ENCODE assay signal across 24 cellular contexts in the genomic region with DNA sequence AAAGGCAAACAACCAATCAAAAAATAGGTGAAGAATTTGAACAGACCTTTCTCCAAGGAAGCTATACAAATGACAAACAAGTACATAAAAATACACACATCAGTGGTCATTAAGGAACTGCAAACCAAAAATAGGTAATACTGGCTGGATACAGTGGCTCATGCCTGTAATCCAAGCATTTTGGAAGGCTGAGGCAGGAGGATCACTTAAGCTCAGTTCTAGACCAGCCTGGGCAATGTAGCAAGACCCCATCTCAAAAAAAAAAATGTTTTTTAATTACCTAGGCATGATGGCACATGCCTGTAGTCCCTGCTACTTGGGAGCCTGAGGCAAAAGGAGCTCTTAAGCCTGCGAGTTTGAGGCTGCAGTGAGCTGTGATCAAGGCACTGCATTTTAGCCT. TPM values are rescaled to one million over a fixed set of nuclear protein-coding genes. Genes with fewer than 3 reads are reported as not detected.
DNase-seq lines count a peak whose midpoint lies in the region; ATAC-seq and TF ChIP-seq lines count a peak whose summit lies in the region.
"Had no signal": no experiment of that assay in that cellular context is flagged by ENCODE, and none has a peak within 500 bp of the region (broad histone marks: within the 10 kb centered on the region; RNA-seq: fewer than 3 reads in every experiment).

No MANE protein-coding gene starts in this region.

- H3K36me3 Mint-ChIP-seq in WTC11 = peaks cover 14% of the 10 kb centered on the region

- DNase-seq in Karpas-422 (no peak), WTC11 (ENCODE audit: low spot score) (no peak), lower leg skin (ENCODE audit: low spot score in 2 of 2) (no peak)
- DNase-seq: 8988T; ACHN; BE2C; C1 segment of cervical spinal cord; CD4-positive, alpha-beta memory T cell; CD4-positive, CD25-positive, alpha-beta regulatory T cell; CD8-positive, alpha-beta memory T cell; COR-L47; DMS 273 treated with DMSO at 0.1 percent for 48 hours; DMS153; DMS53; DMS79; DND-41; EL; GDM1 had no signal

- H3K4me1 ChIP-seq in HEK293 (ENCODE audit: control insufficient read depth, insufficient read depth, low read length) (peaks cover 18% of the 10 kb centered on the region), Karpas-422 (ENCODE audit: low read length) (peaks cover 61% of the 10 kb centered on the region)
- H3K4me1 ChIP-seq: BE2C, BLaER1 had no signal

- H3K27me3 Mint-ChIP-seq in WTC11 (ENCODE audit: low read depth) = no peaks in the 10 kb centered on the region

- intact Hi-C loops in lower leg skin (cut with DNase I; ENCODE audit: low total_unique reads) = no loop called here

- H3K4me3 ChIP-seq in HEK293 (ENCODE audit: low read depth, low read length) (no peak overlapping the region), Karpas-422 (ENCODE audit: low read length) (no peak overlapping the region), lower leg skin (ENCODE audit: low read depth, poor library complexity, severe bottlenecking) (no peak overlapping the region)
- H3K4me3 ChIP-seq: BLaER1, GM12878 had no signal

- H3K9me3 ChIP-seq in HEK293 (ENCODE audit: control insufficient read depth, insufficient read depth, low read depth, low read length) (no peaks in the 10 kb centered on the region), Karpas-422 (ENCODE audit: low read length) (no peaks in the 10 kb centered on the region)
- H3K9me3 ChIP-seq: BE2C had no signal

- WGBS in lower leg skin, 2 donors = 67 to 69% methylated on average over 1 of the region's 1 CpG

- no peak overlapping the region for H3K9ac ChIP-seq in Karpas-422 (ENCODE audit: low read length)
- H3K9ac ChIP-seq: BLaER1 had no signal

- H3K27me3 ChIP-seq in Karpas-422 (ENCODE audit: low read length) = no peaks in the 10 kb centered on the region
- H3K27me3 ChIP-seq: BE2C, BLaER1 had no signal

- peaks cover 57% of the 10 kb centered on the region for H3K4me1 Mint-ChIP-seq in WTC11
- H3K4me1 Mint-ChIP-seq: CD4-positive, alpha-beta memory T cell; CD8-positive, alpha-beta memory T cell had no signal

- no peak for ATAC-seq in WTC11
- ATAC-seq in HG02798 (IDR thresholded peaks at IDR 0.05; ENCODE audit: poor library complexity, unreplicated experiment) = no peak
- no peak for ATAC-seq in GM21526 (IDR thresholded peaks at IDR 0.05; ENCODE audit: low FRiP score, unreplicated experiment)
- ATAC-seq: GM12878 had no signal

- CTCF ChIA-PET in HEK293 (lab: Yijun Ruan, JAX) = interaction anchor here (0.6 kb wide), 2 partner anchors 18 to 37 kb away, joined by 3 read pairs; no protein-coding TSS in a partner anchor
- CTCF ChIA-PET in WTC11 (lab: Charles Lee) = interaction anchor here (1.3 kb wide), 1 partner anchor 157 kb away, joined by 5 read pairs; no protein-coding TSS in a partner anchor

- POLR2A ChIA-PET in HEK293 (lab: Yijun Ruan, JAX) (no interaction called here), WTC11 (lab: Charles Lee) (no interaction called here)

- H3K79me2 ChIP-seq in Karpas-422 (ENCODE audit: low read length) = peaks cover 100% of the 10 kb centered on the region

- TF ChIP-seq CTCF in HEK293 (tag by site-specific recombination; IDR thresholded peaks at IDR 0.05) (no peak), WTC11 (IDR thresholded peaks at IDR 0.05) (no peak), lower leg skin (IDR thresholded peaks at IDR 0.05) (no peak)

- no peak overlapping the region for H3K27ac Mint-ChIP-seq in WTC11
- H3K27ac Mint-ChIP-seq: CD14-positive monocyte; CD4-positive, alpha-beta memory T cell; CD4-positive, CD25-positive, alpha-beta regulatory T cell; CD8-positive, alpha-beta memory T cell had no signal

- H2AFZ ChIP-seq in Karpas-422 (ENCODE audit: low read length) = no peak overlapping the region

- no peak for TF ChIP-seq POLR2A in lower leg skin (IDR thresholded peaks at IDR 0.05)

- no peak overlapping the region for H3K4me2 ChIP-seq in Karpas-422 (ENCODE audit: low read depth, low read length, poor library complexity, severe bottlenecking)
- H3K4me2 ChIP-seq: BLaER1 had no signal

- no peaks in the 10 kb centered on the region for H3K9me2 ChIP-seq in Karpas-422 (replicated peaks; ENCODE audit: insufficient read depth, low read length)

- H3K9me3 Mint-ChIP-seq in WTC11 = peaks cover 13% of the 10 kb centered on the region

- H4K20me1 ChIP-seq in Karpas-422 (ENCODE audit: insufficient read depth, low read depth, low read length) = peaks cover 5% of the 10 kb centered on the region; the same call in 1 of the 2 replicates

- H3K27ac ChIP-seq in HEK293 (ENCODE audit: extremely low read depth, low read depth, low read length) (no peak overlapping the region), Karpas-422 (ENCODE audit: low read length) (peak overlapping the region; percentile 99)
- H3K27ac ChIP-seq: BLaER1 had no signal

- H3K36me3 ChIP-seq in HEK293 (ENCODE audit: control insufficient read depth in 2 of 2, insufficient read depth in 1 of 2, low read length in 2 of 2) = no peaks in the 10 kb centered on the region
- peaks cover 23% of the 10 kb centered on the region for H3K36me3 ChIP-seq in Karpas-422 (ENCODE audit: insufficient read depth, low read length)
- H3K36me3 ChIP-seq: BE2C had no signal

- H3K4me3 Mint-ChIP-seq in WTC11 = no peak overlapping the region
- H3K4me3 Mint-ChIP-seq: CD14-positive monocyte; CD4-positive, alpha-beta memory T cell; CD4-positive, CD25-positive, alpha-beta regulatory T cell; CD8-positive, alpha-beta memory T cell had no signal

TF ChIP-seq in HEK293, 187 proteins besides CTCF, POLR2A, EP300 and RAD21:
- TF ChIP-seq ZNF558 (tag by site-specific recombination; IDR thresholded peaks at IDR 0.05) (no peak), ZNF121 (tag by site-specific recombination; IDR thresholded peaks at IDR 0.05) (peak; percentile 63; the same call in 1 of the 2 replicates), GLI4 (tag by site-specific recombination; IDR thresholded peaks at IDR 0.05) (no peak), MYNN (tag by site-specific recombination; IDR thresholded peaks at IDR 0.05; ENCODE audit: borderline replicate concordance) (no peak), ZNF302 (tag by site-specific recombination; IDR thresholded peaks at IDR 0.05; ENCODE audit: low read depth) (no peak)

TF ChIP-seq in WTC11, 78 proteins besides CTCF, POLR2A, EP300 and RAD21:
- TF ChIP-seq ZNF121 (CRISPR knock-in tag; IDR thresholded peaks at IDR 0.05) (peak; percentile 78), HMGA2 (CRISPR knock-in tag; IDR thresholded peaks at IDR 0.05) (no peak), CREM (CRISPR knock-in tag; IDR thresholded peaks at IDR 0.05) (no peak), ZNF416 (CRISPR knock-in tag; IDR thresholded peaks at IDR 0.05) (no peak)

RNA-seq across cellular contexts. Expression of a gene that starts 19.3 kb away (rescaled TPM):
- 278 and 314 TPM in 2 replicates for total RNA-seq in Karpas-422 (2014; rRNA removed; shearing (Covaris generic); ENCODE audit: low replicate concordance)
- total RNA-seq in WTC11 (2021) = 132 to 161 TPM (median 135 TPM) in 3 replicates
- 100 to 1,000 TPM in 1 of 4 donors, 10 to 100 TPM in 3; 29.2 to 129 (median 74.9) TPM for total RNA-seq in lower leg skin
